8 cellular contexts compared by ENCODE assay signal in the genomic region with DNA sequence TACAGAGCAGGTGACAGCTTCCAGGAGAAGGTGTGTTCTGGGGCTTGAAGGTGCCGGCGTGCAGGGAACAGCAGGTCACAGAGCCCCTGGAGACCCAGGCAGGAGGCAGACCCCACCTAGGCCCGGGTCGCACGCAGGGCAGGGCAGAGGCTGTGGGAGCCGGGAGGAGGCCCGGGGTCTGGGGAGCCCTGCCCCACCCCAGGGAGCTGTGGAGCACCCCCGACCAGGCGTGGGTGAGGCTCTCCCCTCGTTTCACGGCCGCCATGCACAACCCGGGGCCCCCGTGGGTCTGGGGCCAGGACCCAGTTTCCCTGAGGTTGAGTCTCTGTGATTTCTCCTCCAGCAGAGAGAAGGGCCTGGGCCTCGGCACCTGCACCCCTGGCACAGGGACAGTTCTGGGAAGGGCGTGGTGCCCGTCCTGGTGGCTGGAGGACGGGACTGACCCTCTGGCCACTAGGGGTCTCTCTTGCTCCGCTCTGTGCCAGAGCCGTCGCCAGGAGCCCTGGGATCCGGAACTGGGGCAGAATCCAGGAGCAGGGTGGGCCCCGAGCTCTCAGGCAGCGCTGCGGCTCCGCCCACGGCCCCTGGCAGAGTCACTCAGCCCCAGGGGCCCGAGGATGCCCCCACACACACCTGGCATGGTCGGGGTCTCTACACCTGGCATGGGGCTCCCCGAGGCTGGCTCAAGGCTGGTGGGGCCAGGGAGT.
DNase-seq lines count a peak whose midpoint lies in the region; ATAC-seq and TF ChIP-seq lines count a peak whose summit lies in the region.

No MANE protein-coding gene starts in this region.

- H3K27ac ChIP-seq in coronary artery (no peak overlapping the region), lower lobe of right lung (no peak overlapping the region)

- H3K27me3 Mint-ChIP-seq in activated CD4-positive, alpha-beta T cell treated with anti-CD3 and anti-CD28 coated beads, Interleukin-2, amount 10 ng/mL, durations not matched to agents 24 days and 14 days = peaks cover 2% of the 10 kb centered on the region

- no peaks in the 10 kb centered on the region for H3K4me1 Mint-ChIP-seq in activated CD4-positive, alpha-beta T cell treated with anti-CD3 and anti-CD28 coated beads, Interleukin-2, amount 10 ng/mL, durations not matched to agents 24 days and 14 days

- DNase-seq in AG09309 (ENCODE audit: low read depth) (peak; percentile 18), NCI-H460 (ENCODE audit: extremely low read depth, low read depth) (peak; percentile 85), coronary artery (ENCODE audit: low spot score) (no peak), lower lobe of right lung (peak; percentile 83)
- peak; percentile 94 for DNase-seq in activated CD4-positive, alpha-beta T cell treated with anti-CD3 and anti-CD28 coated beads, Interleukin-2, amount 10 ng/mL, durations not matched to agents 24 days and 14 days
- peak; percentile 52 for DNase-seq in stimulated activated CD8-positive, alpha-beta memory T cell treated with anti-CD3 and anti-CD28 coated beads, Interleukin-12 subunit alpha, Interleukin-12 subunit beta, amount 100 ng/mL, for 1 hour (ENCODE audit: low read depth)

- H3K36me3 ChIP-seq in lower lobe of right lung = no peaks in the 10 kb centered on the region

- H3K4me3 ChIP-seq in AG09309 (ENCODE audit: control insufficient read depth, low read depth, low read length) (no peak overlapping the region), coronary artery (no peak overlapping the region), lower lobe of right lung (no peak overlapping the region)

- no peak overlapping the region for H3K27ac Mint-ChIP-seq in activated CD4-positive, alpha-beta T cell treated with anti-CD3 and anti-CD28 coated beads, Interleukin-2, amount 10 ng/mL, durations not matched to agents 24 days and 14 days

- no peak overlapping the region for H3K4me3 Mint-ChIP-seq in activated CD4-positive, alpha-beta T cell treated with anti-CD3 and anti-CD28 coated beads, Interleukin-2, amount 10 ng/mL, durations not matched to agents 24 days and 14 days

- H3K4me1 ChIP-seq in lower lobe of right lung = peaks cover 9% of the 10 kb centered on the region

- intact Hi-C loops in activated CD4-positive, alpha-beta T cell treated with anti-CD3 and anti-CD28 coated beads, Interleukin-2, amount 10 ng/mL, durations not matched to agents 24 days and 14 days (cut with micrococcal nuclease) = loop anchor here (1.0 to 2.0 kb wide), 4 partner anchors 109 to 260 kb away; no protein-coding TSS in a partner anchor
- intact Hi-C loops in lower lobe of right lung (cut with DNase I) = no loop called here

- TF ChIP-seq CTCF in AG09309 (IDR thresholded peaks at IDR 0.05; ENCODE audit: control insufficient read depth, insufficient read depth, low read depth, low read length, missing control alignments) = peak; percentile 96
- TF ChIP-seq CTCF in coronary artery (IDR thresholded peaks at IDR 0.05) = peak; percentile 88
- TF ChIP-seq CTCF in lower lobe of right lung (IDR thresholded peaks at IDR 0.05) = peak; percentile 97

- ATAC-seq in GM18858 (IDR thresholded peaks at IDR 0.05; ENCODE audit: unreplicated experiment) (peak; percentile 42), HG03342 (IDR thresholded peaks at IDR 0.05; ENCODE audit: unreplicated experiment) (peak; percentile 89), lower lobe of right lung (peak; percentile 95)

- no peaks in the 10 kb centered on the region for H3K9me3 Mint-ChIP-seq in activated CD4-positive, alpha-beta T cell treated with anti-CD3 and anti-CD28 coated beads, Interleukin-2, amount 10 ng/mL, durations not matched to agents 24 days and 14 days

- H3K27me3 ChIP-seq in lower lobe of right lung (ENCODE audit: low read depth) = peaks cover 38% of the 10 kb centered on the region

- no peaks in the 10 kb centered on the region for H3K36me3 Mint-ChIP-seq in activated CD4-positive, alpha-beta T cell treated with anti-CD3 and anti-CD28 coated beads, Interleukin-2, amount 10 ng/mL, durations not matched to agents 24 days and 14 days (ENCODE audit: low read depth)

- H3K9me3 ChIP-seq in lower lobe of right lung = no peaks in the 10 kb centered on the region

Comparison
In these comparisons a context has a peak if more than half of its experiments do, and no peak if none do; other contexts are left out.
1. ATAC-seq: peak in every context shown above with its lines; median percentile 95 in lower lobe of right lung; 89 in HG03342; 42 in GM18858.